In the genomic region with DNA sequence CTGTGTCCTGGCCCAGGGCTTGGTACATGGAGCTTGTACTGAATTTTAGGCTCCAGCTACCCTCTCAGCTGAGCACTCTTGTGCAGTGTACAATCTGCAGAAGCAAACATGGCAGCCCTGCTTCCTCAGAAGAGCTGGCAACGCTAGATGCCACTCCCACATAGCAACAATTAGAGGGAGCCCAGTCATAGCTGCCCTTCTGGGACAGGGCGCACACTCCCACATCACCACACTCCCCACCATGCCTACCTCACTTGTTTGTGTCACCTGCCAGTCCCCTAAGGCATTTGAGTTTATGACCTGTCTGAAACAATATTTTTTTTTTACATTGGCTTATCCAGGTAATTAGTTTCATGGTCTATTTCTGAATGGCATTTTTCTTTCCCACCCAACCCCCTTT, we compare ENCODE assay signal across 1 cellular context.
TF ChIP-seq lines count a peak whose summit lies in the region.

No MANE protein-coding gene starts in this region.

TF ChIP-seq in HCT116, 20 proteins besides CTCF, POLR2A, EP300 and RAD21 (continued from another document):
- no peak for TF ChIP-seq ZNF274 (IDR thresholded peaks at IDR 0.05; ENCODE audit: low read depth, low read length)
- TF ChIP-seq, protein P1, sequence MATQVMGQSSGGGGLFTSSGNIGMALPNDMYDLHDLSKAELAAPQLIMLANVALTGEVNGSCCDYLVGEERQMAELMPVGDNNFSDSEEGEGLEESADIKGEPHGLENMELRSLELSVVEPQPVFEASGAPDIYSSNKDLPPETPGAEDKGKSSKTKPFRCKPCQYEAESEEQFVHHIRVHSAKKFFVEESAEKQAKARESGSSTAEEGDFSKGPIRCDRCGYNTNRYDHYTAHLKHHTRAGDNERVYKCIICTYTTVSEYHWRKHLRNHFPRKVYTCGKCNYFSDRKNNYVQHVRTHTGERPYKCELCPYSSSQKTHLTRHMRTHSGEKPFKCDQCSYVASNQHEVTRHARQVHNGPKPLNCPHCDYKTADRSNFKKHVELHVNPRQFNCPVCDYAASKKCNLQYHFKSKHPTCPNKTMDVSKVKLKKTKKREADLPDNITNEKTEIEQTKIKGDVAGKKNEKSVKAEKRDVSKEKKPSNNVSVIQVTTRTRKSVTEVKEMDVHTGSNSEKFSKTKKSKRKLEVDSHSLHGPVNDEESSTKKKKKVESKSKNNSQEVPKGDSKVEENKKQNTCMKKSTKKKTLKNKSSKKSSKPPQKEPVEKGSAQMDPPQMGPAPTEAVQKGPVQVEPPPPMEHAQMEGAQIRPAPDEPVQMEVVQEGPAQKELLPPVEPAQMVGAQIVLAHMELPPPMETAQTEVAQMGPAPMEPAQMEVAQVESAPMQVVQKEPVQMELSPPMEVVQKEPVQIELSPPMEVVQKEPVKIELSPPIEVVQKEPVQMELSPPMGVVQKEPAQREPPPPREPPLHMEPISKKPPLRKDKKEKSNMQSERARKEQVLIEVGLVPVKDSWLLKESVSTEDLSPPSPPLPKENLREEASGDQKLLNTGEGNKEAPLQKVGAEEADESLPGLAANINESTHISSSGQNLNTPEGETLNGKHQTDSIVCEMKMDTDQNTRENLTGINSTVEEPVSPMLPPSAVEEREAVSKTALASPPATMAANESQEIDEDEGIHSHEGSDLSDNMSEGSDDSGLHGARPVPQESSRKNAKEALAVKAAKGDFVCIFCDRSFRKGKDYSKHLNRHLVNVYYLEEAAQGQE (IDR thresholded peaks at IDR 0.05; ENCODE audit: low read depth), result no peak
- TF ChIP-seq, protein P2, sequence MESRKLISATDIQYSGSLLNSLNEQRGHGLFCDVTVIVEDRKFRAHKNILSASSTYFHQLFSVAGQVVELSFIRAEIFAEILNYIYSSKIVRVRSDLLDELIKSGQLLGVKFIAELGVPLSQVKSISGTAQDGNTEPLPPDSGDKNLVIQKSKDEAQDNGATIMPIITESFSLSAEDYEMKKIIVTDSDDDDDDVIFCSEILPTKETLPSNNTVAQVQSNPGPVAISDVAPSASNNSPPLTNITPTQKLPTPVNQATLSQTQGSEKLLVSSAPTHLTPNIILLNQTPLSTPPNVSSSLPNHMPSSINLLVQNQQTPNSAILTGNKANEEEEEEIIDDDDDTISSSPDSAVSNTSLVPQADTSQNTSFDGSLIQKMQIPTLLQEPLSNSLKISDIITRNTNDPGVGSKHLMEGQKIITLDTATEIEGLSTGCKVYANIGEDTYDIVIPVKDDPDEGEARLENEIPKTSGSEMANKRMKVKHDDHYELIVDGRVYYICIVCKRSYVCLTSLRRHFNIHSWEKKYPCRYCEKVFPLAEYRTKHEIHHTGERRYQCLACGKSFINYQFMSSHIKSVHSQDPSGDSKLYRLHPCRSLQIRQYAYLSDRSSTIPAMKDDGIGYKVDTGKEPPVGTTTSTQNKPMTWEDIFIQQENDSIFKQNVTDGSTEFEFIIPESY (IDR thresholded peaks at IDR 0.05; ENCODE audit: extremely low read depth, insufficient replicate concordance, low read length), result no peak
- TF ChIP-seq SRF (IDR thresholded peaks at IDR 0.05; ENCODE audit: low read depth), result no peak
- no peak for TF ChIP-seq JUND (IDR thresholded peaks at IDR 0.05)
- no peak for TF ChIP-seq EGR1 (IDR thresholded peaks at IDR 0.05; ENCODE audit: low read depth)
- TF ChIP-seq POLR2AphosphoS5 (IDR thresholded peaks at IDR 0.05; ENCODE audit: low read depth, low read length), result no peak
- TF ChIP-seq, protein P3, sequence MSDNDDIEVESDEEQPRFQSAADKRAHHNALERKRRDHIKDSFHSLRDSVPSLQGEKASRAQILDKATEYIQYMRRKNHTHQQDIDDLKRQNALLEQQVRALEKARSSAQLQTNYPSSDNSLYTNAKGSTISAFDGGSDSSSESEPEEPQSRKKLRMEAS (IDR thresholded peaks at IDR 0.05), result no peak
- no peak for TF ChIP-seq SIN3A (IDR thresholded peaks at IDR 0.05; ENCODE audit: low read depth)
- no peak for TF ChIP-seq ZFX (IDR thresholded peaks at IDR 0.05)
